In genomic region chr16:35102780-35103403, GRCh38 we compare ENCODE assay signal across 13 cellular contexts.
DNase-seq lines count a peak whose midpoint lies in the region; ATAC-seq and TF ChIP-seq lines count a peak whose summit lies in the region.
"Had no signal": no experiment of that assay in that cellular context is flagged by ENCODE, and none has a peak within 500 bp of the region (broad histone marks: within the 10 kb centered on the region; RNA-seq: fewer than 3 reads in every experiment).

No MANE protein-coding gene starts in this region.

- H3K9me2 ChIP-seq in MM.1S (replicated peaks; ENCODE audit: insufficient read depth, low read length) = no peaks in the 10 kb centered on the region
- no peaks in the 10 kb centered on the region for H3K9me2 ChIP-seq in SK-N-SH

- no peaks in the 10 kb centered on the region for H4K20me1 ChIP-seq in MM.1S (ENCODE audit: insufficient read depth, low read length)
- no peaks in the 10 kb centered on the region for H4K20me1 ChIP-seq in SK-N-SH (ENCODE audit: insufficient read depth)

- H3K4me2 ChIP-seq in MM.1S (ENCODE audit: low read depth, low read length) (no peak overlapping the region), SK-N-SH (no peak overlapping the region)

- ATAC-seq in HG02852 (IDR thresholded peaks at IDR 0.05; ENCODE audit: unreplicated experiment) = no peak

- TF ChIP-seq CTCF in MM.1S (IDR thresholded peaks at IDR 0.05; ENCODE audit: low read length) (peak; percentile 26; the same call in 1 of the 2 replicates), SK-N-SH (IDR thresholded peaks at IDR 0.05) (peak; percentile 90), stomach (IDR thresholded peaks at IDR 0.05) (no peak)

- H3K79me2 ChIP-seq in MM.1S (ENCODE audit: low read length) = no peaks in the 10 kb centered on the region
- H3K79me2 ChIP-seq in SK-N-SH (ENCODE audit: insufficient read depth) = no peaks in the 10 kb centered on the region

- TF ChIP-seq EP300 in SK-N-SH (IDR thresholded peaks at IDR 0.05; ENCODE audit: borderline replicate concordance in 1 of 2, low read depth in 1 of 2, low read length in 1 of 2) (no peak), stomach (IDR thresholded peaks at IDR 0.05) (no peak)

- H3K27ac ChIP-seq in MM.1S (ENCODE audit: low read length) = no peak overlapping the region
- H3K27ac ChIP-seq in SK-N-SH (ENCODE audit: low read depth in 2 of 2, low read length in 1 of 2) = no peak overlapping the region
- no peak overlapping the region for H3K27ac ChIP-seq in stomach
- H3K27ac ChIP-seq: dorsolateral prefrontal cortex had no signal

- H2AFZ ChIP-seq in MM.1S (ENCODE audit: low read length) = no peak overlapping the region
- H2AFZ ChIP-seq in SK-N-SH (ENCODE audit: low read depth) = no peak overlapping the region

- no peak for TF ChIP-seq POLR2A in stomach (IDR thresholded peaks at IDR 0.05)

- CTCF ChIA-PET in SK-N-SH (lab: Yijun Ruan, JAX) = interaction anchor here (0.6 to 1.6 kb wide), 4 partner anchors 8 to 29 kb away, joined by 3 to 4 read pairs (median 4); no protein-coding TSS in a partner anchor

- POLR2A ChIA-PET in SK-N-SH (lab: Yijun Ruan, JAX) = no interaction called here

- H3K4me1 Mint-ChIP-seq in activated T-helper 1 cell treated with anti-CD3 and anti-CD28 coated beads, Interleukin-12 subunit alpha, Interleukin-12 subunit beta, Interleukin-2, Interleukin-4 antibody, amounts not matched to agents 30 ng/mL and 10 ng/mL and 1 ng/mL, durations not matched to agents 14 hours and 24 hours and 36 hours (ENCODE audit: low read depth) = no peaks in the 10 kb centered on the region
- H3K4me1 Mint-ChIP-seq: CD8-positive, alpha-beta memory T cell; memory B cell had no signal

- 2% methylated on average over 6 of the region's 6 CpGs for WGBS in SK-N-SH (ENCODE audit: low lambda C conversion rate)
- 31 to 38% (median 36%) methylated on average over 6 of the region's 6 CpGs for WGBS in stomach, 5 donors

- H3K27ac Mint-ChIP-seq in activated T-helper 1 cell treated with anti-CD3 and anti-CD28 coated beads, Interleukin-12 subunit alpha, Interleukin-12 subunit beta, Interleukin-2, Interleukin-4 antibody, amounts not matched to agents 30 ng/mL and 10 ng/mL and 1 ng/mL, durations not matched to agents 14 hours and 24 hours and 36 hours = no peak overlapping the region
- H3K27ac Mint-ChIP-seq: CD8-positive, alpha-beta memory T cell; memory B cell had no signal

- H3K4me3 ChIP-seq in MM.1S (ENCODE audit: low read length) (no peak overlapping the region), SK-N-SH (ENCODE audit: low read depth in 2 of 2, low read length in 1 of 2) (no peak overlapping the region), stomach (no peak overlapping the region)
- H3K4me3 ChIP-seq: dorsolateral prefrontal cortex had no signal

- peak; percentile 61 for DNase-seq in ACHN
- DNase-seq in DMS 273 treated with DMSO at 0.1 percent for 48 hours (lab: John Stamatoyannopoulos, UW) = peak; percentile 2
- no peak for DNase-seq in MM.1S
- peak; percentile 26 for DNase-seq in SK-N-SH
- DNase-seq in stimulated activated naive CD4-positive, alpha-beta T cell (lab: John Stamatoyannopoulos, UW) = no peak
- DNase-seq in stomach = no peak
- DNase-seq in activated T-helper 1 cell treated with anti-CD3 and anti-CD28 coated beads, Interleukin-12 subunit alpha, Interleukin-12 subunit beta, Interleukin-2, Interleukin-4 antibody, amounts not matched to agents 30 ng/mL and 10 ng/mL and 1 ng/mL, durations not matched to agents 14 hours and 24 hours and 36 hours (ENCODE audit: low spot score) = no peak
- DNase-seq: activated CD4-positive, alpha-beta T cell treated with anti-CD3 and anti-CD28 coated beads for 1 hour; activated naive CD4-positive, alpha-beta T cell treated with Interleukin-2 at 50 U/mL for 16 hours; CD8-positive, alpha-beta memory T cell; dorsolateral prefrontal cortex had no signal

- no peaks in the 10 kb centered on the region for H3K27me3 Mint-ChIP-seq in activated T-helper 1 cell treated with anti-CD3 and anti-CD28 coated beads, Interleukin-12 subunit alpha, Interleukin-12 subunit beta, Interleukin-2, Interleukin-4 antibody, amounts not matched to agents 30 ng/mL and 10 ng/mL and 1 ng/mL, durations not matched to agents 14 hours and 24 hours and 36 hours (ENCODE audit: insufficient read depth)
- H3K27me3 Mint-ChIP-seq: CD8-positive, alpha-beta memory T cell; memory B cell had no signal

- H3K9ac ChIP-seq in MM.1S (ENCODE audit: low read length) = no peak overlapping the region
- no peak overlapping the region for H3K9ac ChIP-seq in SK-N-SH

- H3K36me3 Mint-ChIP-seq in activated T-helper 1 cell treated with anti-CD3 and anti-CD28 coated beads, Interleukin-12 subunit alpha, Interleukin-12 subunit beta, Interleukin-2, Interleukin-4 antibody, amounts not matched to agents 30 ng/mL and 10 ng/mL and 1 ng/mL, durations not matched to agents 14 hours and 24 hours and 36 hours (ENCODE audit: low read depth) = no peaks in the 10 kb centered on the region
- H3K36me3 Mint-ChIP-seq: CD8-positive, alpha-beta memory T cell; memory B cell had no signal

- in situ Hi-C loops in ACHN (cut with HindIII; ENCODE audit: low pct_ligation_motif_present, low pct_unique_long_range_greater_than_20kb, low sequenced_read_pairs) = no loop called here

- H3K27me3 ChIP-seq in MM.1S (replicated peaks; ENCODE audit: insufficient read depth, low read length) (no peaks in the 10 kb centered on the region), SK-N-SH (ENCODE audit: insufficient read depth) (no peaks in the 10 kb centered on the region), stomach (no peaks in the 10 kb centered on the region)

- H3K9me3 ChIP-seq in MM.1S (replicated peaks; ENCODE audit: insufficient read depth, low read length) = no peaks in the 10 kb centered on the region
- no peaks in the 10 kb centered on the region for H3K9me3 ChIP-seq in SK-N-SH
- peaks cover 0 to 37% (median 20%) of the 10 kb centered on the region in 4 donors for H3K9me3 ChIP-seq in stomach

- H3K36me3 ChIP-seq in MM.1S (replicated peaks; ENCODE audit: insufficient read depth, low read length) = no peaks in the 10 kb centered on the region
- no peaks in the 10 kb centered on the region for H3K36me3 ChIP-seq in SK-N-SH (replicated peaks in 1 of 2; ENCODE audit: control insufficient read depth in 1 of 2, insufficient read depth in 2 of 2, low read length in 1 of 2)
- no peaks in the 10 kb centered on the region for H3K36me3 ChIP-seq in stomach

- no peak overlapping the region for H3K4me3 Mint-ChIP-seq in activated T-helper 1 cell treated with anti-CD3 and anti-CD28 coated beads, Interleukin-12 subunit alpha, Interleukin-12 subunit beta, Interleukin-2, Interleukin-4 antibody, amounts not matched to agents 30 ng/mL and 10 ng/mL and 1 ng/mL, durations not matched to agents 14 hours and 24 hours and 36 hours
- H3K4me3 Mint-ChIP-seq: CD8-positive, alpha-beta memory T cell; memory B cell had no signal

- no peaks in the 10 kb centered on the region for H3K4me1 ChIP-seq in MM.1S (ENCODE audit: low read length)
- H3K4me1 ChIP-seq in SK-N-SH (ENCODE audit: control insufficient read depth in 1 of 2, insufficient read depth in 2 of 2, low read depth in 1 of 2, low read length in 1 of 2) = no peaks in the 10 kb centered on the region
- no peaks in the 10 kb centered on the region for H3K4me1 ChIP-seq in stomach

- intact Hi-C loops in stomach (cut with DNase I; ENCODE audit: low total_unique reads) = no loop called here
- intact Hi-C loops in activated T-helper 1 cell treated with anti-CD3 and anti-CD28 coated beads, Interleukin-12 subunit alpha, Interleukin-12 subunit beta, Interleukin-2, Interleukin-4 antibody, amounts not matched to agents 30 ng/mL and 10 ng/mL and 1 ng/mL, durations not matched to agents 14 hours and 24 hours and 36 hours (cut with micrococcal nuclease) = no loop called here

- TF ChIP-seq RAD21 in SK-N-SH (IDR thresholded peaks at IDR 0.05; ENCODE audit: low read length) = peak; percentile 65

- H3K9me3 Mint-ChIP-seq in activated T-helper 1 cell treated with anti-CD3 and anti-CD28 coated beads, Interleukin-12 subunit alpha, Interleukin-12 subunit beta, Interleukin-2, Interleukin-4 antibody, amounts not matched to agents 30 ng/mL and 10 ng/mL and 1 ng/mL, durations not matched to agents 14 hours and 24 hours and 36 hours = peaks cover 13% of the 10 kb centered on the region

- H3F3A ChIP-seq in MM.1S (ENCODE audit: insufficient read depth, low read length) = no peaks in the 10 kb centered on the region
- H3F3A ChIP-seq in SK-N-SH (replicated peaks; ENCODE audit: insufficient read depth) = no peaks in the 10 kb centered on the region

TF ChIP-seq in SK-N-SH, 30 proteins besides CTCF, POLR2A, EP300 and RAD21:
- TF ChIP-seq FOSL2 (IDR thresholded peaks at IDR 0.05; ENCODE audit: borderline replicate concordance, low read depth) (no peak), SMC3 (IDR thresholded peaks at IDR 0.05; ENCODE audit: low read depth, low read length) (peak; percentile 29; the same call in 1 of the 2 replicates), TCF12 (IDR thresholded peaks at IDR 0.05) (no peak)

Comparison
In these comparisons a context has a peak if more than half of its experiments do, and no peak if none do; other contexts are left out.
1. DNase-seq: peak in ACHN (single experiment), DMS 273 treated with DMSO at 0.1 percent for 48 hours (single experiment) and SK-N-SH (single experiment); none in MM.1S (single experiment), stimulated activated naive CD4-positive, alpha-beta T cell (0 of 6), stomach (single experiment) and activated T-helper 1 cell treated with anti-CD3 and anti-CD28 coated beads, Interleukin-12 subunit alpha, Interleukin-12 subunit beta, Interleukin-2, Interleukin-4 antibody, amounts not matched to agents 30 ng/mL and 10 ng/mL and 1 ng/mL, durations not matched to agents 14 hours and 24 hours and 36 hours (single experiment).
2. CTCF ChIP-seq: peak in MM.1S (single experiment) and SK-N-SH (single experiment); none in stomach (0 of 7).